20 cellular contexts compared by ENCODE assay signal in the genomic region with DNA sequence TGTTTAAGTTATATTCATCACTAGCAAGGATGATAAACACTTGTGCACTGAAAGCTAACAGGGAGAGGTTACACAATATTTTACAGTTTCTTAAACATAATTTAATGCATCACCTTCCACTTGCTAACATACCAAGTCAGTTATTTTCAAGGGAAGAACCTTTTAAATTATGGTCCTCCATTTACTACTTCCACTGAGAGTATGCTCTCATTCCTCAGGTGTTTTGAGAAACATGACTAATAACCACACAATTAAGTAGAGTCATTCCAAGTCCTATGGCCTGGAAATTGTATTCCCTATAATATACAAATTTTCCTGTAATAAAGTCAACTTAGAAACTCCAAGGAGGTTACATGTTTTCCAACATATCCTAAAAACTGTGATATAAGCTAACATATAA.
"Had no signal": no experiment of that assay in that cellular context is flagged by ENCODE, and none has a peak within 500 bp of the region (broad histone marks: within the 10 kb centered on the region; RNA-seq: fewer than 3 reads in every experiment).

No MANE protein-coding gene starts in this region.

- H2AFZ ChIP-seq: hepatocyte, parathyroid adenoma had no signal

- H3K27me3 ChIP-seq: hepatocyte, upper lobe of left lung had no signal

- DNase-seq: activated CD4-positive, alpha-beta memory T cell treated with anti-CD3 and anti-CD28 coated beads, Interleukin-2, amount 10 ng/mL, durations not matched to agents 7 days and 5 days; activated CD4-positive, alpha-beta T cell treated with anti-CD3 and anti-CD28 coated beads, Interleukin-2, amount 10 ng/mL, durations not matched to agents 24 days and 14 days; activated naive CD4-positive, alpha-beta T cell; activated naive CD8-positive, alpha-beta T cell treated with anti-CD3 and anti-CD28 coated beads, Interleukin-2, amount 10 ng/mL, durations not matched to agents 7 days and 5 days; activated T-cell treated with anti-CD3 and anti-CD28 coated beads, Interleukin-2, amount 50 U/mL, for 1 hour; erythroblast; glutamatergic neuron; immature natural killer cell; left cardiac atrium; nucleus accumbens; small intestine; stimulated activated CD4-positive, alpha-beta T cell treated with anti-CD3 and anti-CD28 coated beads, Interleukin-15, amount 100 ng/mL, for 24 hours; stimulated activated naive B cell treated with anti-CD40 and anti-IgM and Interleukin-4, amounts not matched to agents 10 μg/mL and 1 μg/mL and 100 μg/mL, for 72 hours; SW 1271; upper lobe of left lung had no signal

- H3K4me1 Mint-ChIP-seq: activated CD4-positive, alpha-beta memory T cell treated with anti-CD3 and anti-CD28 coated beads, Interleukin-2, amount 10 ng/mL, durations not matched to agents 7 days and 5 days; activated CD4-positive, alpha-beta T cell treated with anti-CD3 and anti-CD28 coated beads, Interleukin-2, amount 10 ng/mL, durations not matched to agents 24 days and 14 days; activated naive CD8-positive, alpha-beta T cell treated with anti-CD3 and anti-CD28 coated beads, Interleukin-2, amount 10 ng/mL, durations not matched to agents 7 days and 5 days; immature natural killer cell; memory B cell; stimulated activated naive B cell treated with anti-CD40 and anti-IgM and Interleukin-4, amounts not matched to agents 10 μg/mL and 1 μg/mL and 100 μg/mL, for 72 hours had no signal

- H3K9me3 ChIP-seq: upper lobe of left lung had no signal

- H3K9ac ChIP-seq: parathyroid adenoma had no signal

- H3K4me3 Mint-ChIP-seq: activated CD4-positive, alpha-beta memory T cell treated with anti-CD3 and anti-CD28 coated beads, Interleukin-2, amount 10 ng/mL, durations not matched to agents 7 days and 5 days; activated CD4-positive, alpha-beta T cell treated with anti-CD3 and anti-CD28 coated beads, Interleukin-2, amount 10 ng/mL, durations not matched to agents 24 days and 14 days; activated naive CD8-positive, alpha-beta T cell treated with anti-CD3 and anti-CD28 coated beads, Interleukin-2, amount 10 ng/mL, durations not matched to agents 7 days and 5 days; immature natural killer cell; memory B cell; stimulated activated naive B cell treated with anti-CD40 and anti-IgM and Interleukin-4, amounts not matched to agents 10 μg/mL and 1 μg/mL and 100 μg/mL, for 72 hours had no signal

- H3K4me2 ChIP-seq: hepatocyte had no signal

- H3K79me2 ChIP-seq: hepatocyte, parathyroid adenoma had no signal

- H3K27ac ChIP-seq: hepatocyte, parathyroid adenoma, SK-N-MC, upper lobe of left lung had no signal

- H3K4me1 ChIP-seq: parathyroid adenoma, upper lobe of left lung had no signal

- H3K9me3 Mint-ChIP-seq: activated CD4-positive, alpha-beta memory T cell treated with anti-CD3 and anti-CD28 coated beads, Interleukin-2, amount 10 ng/mL, durations not matched to agents 7 days and 5 days; activated CD4-positive, alpha-beta T cell treated with anti-CD3 and anti-CD28 coated beads, Interleukin-2, amount 10 ng/mL, durations not matched to agents 24 days and 14 days; activated naive CD8-positive, alpha-beta T cell treated with anti-CD3 and anti-CD28 coated beads, Interleukin-2, amount 10 ng/mL, durations not matched to agents 7 days and 5 days; immature natural killer cell; memory B cell; stimulated activated naive B cell treated with anti-CD40 and anti-IgM and Interleukin-4, amounts not matched to agents 10 μg/mL and 1 μg/mL and 100 μg/mL, for 72 hours had no signal

- H3K4me3 ChIP-seq: hepatocyte, SK-N-MC, upper lobe of left lung had no signal

- H3K27ac Mint-ChIP-seq: activated CD4-positive, alpha-beta memory T cell treated with anti-CD3 and anti-CD28 coated beads, Interleukin-2, amount 10 ng/mL, durations not matched to agents 7 days and 5 days; activated CD4-positive, alpha-beta T cell treated with anti-CD3 and anti-CD28 coated beads, Interleukin-2, amount 10 ng/mL, durations not matched to agents 24 days and 14 days; activated naive CD8-positive, alpha-beta T cell treated with anti-CD3 and anti-CD28 coated beads, Interleukin-2, amount 10 ng/mL, durations not matched to agents 7 days and 5 days; memory B cell; stimulated activated naive B cell treated with anti-CD40 and anti-IgM and Interleukin-4, amounts not matched to agents 10 μg/mL and 1 μg/mL and 100 μg/mL, for 72 hours had no signal

- ATAC-seq: left cardiac atrium; sciatic nerve; stimulated activated naive B cell treated with anti-CD40 and anti-IgM and Interleukin-4, amounts not matched to agents 10 μg/mL and 1 μg/mL and 100 μg/mL, for 72 hours had no signal

- H3K27me3 Mint-ChIP-seq: activated CD4-positive, alpha-beta memory T cell treated with anti-CD3 and anti-CD28 coated beads, Interleukin-2, amount 10 ng/mL, durations not matched to agents 7 days and 5 days; activated CD4-positive, alpha-beta T cell treated with anti-CD3 and anti-CD28 coated beads, Interleukin-2, amount 10 ng/mL, durations not matched to agents 24 days and 14 days; activated naive CD8-positive, alpha-beta T cell treated with anti-CD3 and anti-CD28 coated beads, Interleukin-2, amount 10 ng/mL, durations not matched to agents 7 days and 5 days; memory B cell; stimulated activated naive B cell treated with anti-CD40 and anti-IgM and Interleukin-4, amounts not matched to agents 10 μg/mL and 1 μg/mL and 100 μg/mL, for 72 hours had no signal
